Comparison of ENCODE assay signal across 8 cellular contexts in genomic region chr7:39622609-39623311, GRCh38.
DNase-seq lines count a peak whose midpoint lies in the region; ATAC-seq and TF ChIP-seq lines count a peak whose summit lies in the region.

No MANE protein-coding gene starts in this region.

- no peaks in the 10 kb centered on the region for H3K36me3 ChIP-seq in rectal smooth muscle tissue (ENCODE audit: control insufficient read depth, insufficient read depth, low read length)

- POLR2A ChIA-PET in GM10248 (lab: Yijun Ruan, JAX): interaction anchor here (0.5 to 1.5 kb wide), 4 partner anchors 30 to 110 kb away, joined by 3 to 4 read pairs (median 4); no protein-coding TSS in a partner anchor

- TF ChIP-seq CTCF in VCaP (conservative IDR thresholded peaks at IDR 0.05) (no peak), GM10248 (IDR thresholded peaks at IDR 0.05; ENCODE audit: control extremely low read depth, extremely low read depth, low read depth, missing control alignments) (no peak)

- peak; percentile 24 for ATAC-seq in GM18907 (IDR thresholded peaks at IDR 0.05; ENCODE audit: unreplicated experiment)
- peak; percentile 10 for ATAC-seq in HG03060 (IDR thresholded peaks at IDR 0.05; ENCODE audit: low read depth, unreplicated experiment)

- peak overlapping the region; percentile 75 for H3K4me3 ChIP-seq in rectal smooth muscle tissue (ENCODE audit: low read length)

- CTCF ChIA-PET in GM10248 (lab: Yijun Ruan, JAX): interaction anchor here (0.9 to 4.2 kb wide), 10 partner anchors 10 to 113 kb away, joined by 3 to 24 read pairs (median 4); no protein-coding TSS in a partner anchor

- H3K27me3 ChIP-seq in rectal smooth muscle tissue (ENCODE audit: control insufficient read depth, insufficient read depth, low read length): no peaks in the 10 kb centered on the region

- H3K4me1 ChIP-seq in rectal smooth muscle tissue (ENCODE audit: control insufficient read depth, insufficient read depth, low read length): peaks cover 16% of the 10 kb centered on the region

- DNase-seq in globus pallidus (ENCODE audit: low spot score): peak; percentile 10
- no peak for DNase-seq in NCI-H2081 (lab: John Stamatoyannopoulos, UW)
- no peak for DNase-seq in GM10248 (ENCODE audit: extremely low spot score)
- DNase-seq in NCI-H2196 (lab: John Stamatoyannopoulos, UW; ENCODE audit: unreplicated experiment): no peak

- H3K27ac ChIP-seq in VCaP (peak overlapping the region; percentile 89), rectal smooth muscle tissue (ENCODE audit: low read depth, low read length) (peak overlapping the region; percentile 85)

- peak overlapping the region; percentile 26 for H3K9ac ChIP-seq in rectal smooth muscle tissue (ENCODE audit: low read length)
